26 cellular contexts compared by ENCODE assay signal in genomic region chr19:19123386-19123785, GRCh38. TPM values are rescaled to one million over a fixed set of nuclear protein-coding genes. Genes with fewer than 3 reads are reported as not detected.
DNase-seq lines count a peak whose midpoint lies in the region; ATAC-seq, FAIRE-seq and TF ChIP-seq lines count a peak whose summit lies in the region.
"Had no signal": no experiment of that assay in that cellular context is flagged by ENCODE, and none has a peak within 500 bp of the region (broad histone marks: within the 10 kb centered on the region; RNA-seq: fewer than 3 reads in every experiment).

No MANE protein-coding gene starts in this region.

- POLR2A ChIA-PET in K562 (lab: Yijun Ruan, JAX): no interaction called here

- H3K9me3 ChIP-seq in K562 (replicated peaks; ENCODE audit: control insufficient read depth, insufficient read depth, low read depth, low read length) (no peaks in the 10 kb centered on the region), endodermal cell (ENCODE audit: control insufficient read depth, low read length) (peaks cover 18% of the 10 kb centered on the region), aorta (ENCODE audit: control insufficient read depth, low read length) (no peaks in the 10 kb centered on the region)
- H3K9me3 ChIP-seq: BE2C had no signal

- H3K27ac Mint-ChIP-seq in endodermal cell: no peak overlapping the region
- H3K27ac Mint-ChIP-seq: CD14-positive monocyte; CD4-positive, CD25-positive, alpha-beta regulatory T cell had no signal

- H3K9me1 ChIP-seq in K562 (ENCODE audit: control insufficient read depth, insufficient read depth, low read length): no peaks in the 10 kb centered on the region

- peak; percentile 47 for FAIRE-seq in GM12891 (lab: Jason Lieb, UNC)
- FAIRE-seq in K562 (lab: Jason Lieb, UNC): peak; percentile 52
- FAIRE-seq: A204.1, GM12878, GM19239 had no signal

- no peak for TF ChIP-seq POLR2A in GM12891 (IDR thresholded peaks at IDR 0.05; ENCODE audit: low read depth, low read length)
- no peak for TF ChIP-seq POLR2A in K562 (conservative IDR thresholded peaks at IDR 0.05)

- H3K4me1 ChIP-seq in K562 (replicated peaks in 1 of 2; ENCODE audit: control insufficient read depth in 2 of 2, insufficient read depth in 2 of 2, low read length in 2 of 2): peaks cover 8 to 29% of the 10 kb centered on the region in 2 experiments
- no peaks in the 10 kb centered on the region for H3K4me1 ChIP-seq in endodermal cell (ENCODE audit: control insufficient read depth, insufficient read depth, low read length)
- no peaks in the 10 kb centered on the region for H3K4me1 ChIP-seq in aorta (ENCODE audit: control insufficient read depth in 1 of 2, insufficient read depth in 2 of 2, low read length in 2 of 2)
- H3K4me1 ChIP-seq: BE2C, BLaER1 had no signal

- H3K36me3 ChIP-seq in K562 (ENCODE audit: control insufficient read depth, insufficient read depth, low read length) (peaks cover 48% of the 10 kb centered on the region), endodermal cell (ENCODE audit: control insufficient read depth, insufficient read depth, low read length) (peaks cover 31% of the 10 kb centered on the region), aorta (ENCODE audit: control insufficient read depth in 1 of 2, insufficient read depth in 2 of 2, low read length in 1 of 2) (peaks cover 0 to 3% of the 10 kb centered on the region in 2 donors)

- H3K4me3 Mint-ChIP-seq in endodermal cell: no peak overlapping the region
- H3K4me3 Mint-ChIP-seq: CD14-positive monocyte; CD4-positive, alpha-beta memory T cell; CD4-positive, CD25-positive, alpha-beta regulatory T cell; CD8-positive, alpha-beta memory T cell had no signal

- H3K27me3 ChIP-seq in K562 (ENCODE audit: control insufficient read depth in 2 of 2, insufficient read depth in 2 of 2, low read length in 2 of 2) (no peaks in the 10 kb centered on the region), endodermal cell (ENCODE audit: control insufficient read depth, insufficient read depth, low read length, poor library complexity, severe bottlenecking) (no peaks in the 10 kb centered on the region), aorta (ENCODE audit: control insufficient read depth in 1 of 2, insufficient read depth in 2 of 2, low read length in 1 of 2) (no peaks in the 10 kb centered on the region)
- H3K27me3 ChIP-seq: BE2C, BLaER1 had no signal

- H3K27me3 Mint-ChIP-seq in endodermal cell (ENCODE audit: insufficient read depth): no peaks in the 10 kb centered on the region
- H3K27me3 Mint-ChIP-seq: CD4-positive, alpha-beta memory T cell; CD4-positive, CD25-positive, alpha-beta regulatory T cell; CD8-positive, alpha-beta memory T cell had no signal

- H3K4me3 ChIP-seq in K562: no peak overlapping the region
- H3K4me3 ChIP-seq in endodermal cell (ENCODE audit: low read length): peak overlapping the region; percentile 24
- no peak overlapping the region for H3K4me3 ChIP-seq in aorta (ENCODE audit: low read length in 2 of 2)
- H3K4me3 ChIP-seq: BLaER1, GM12878 had no signal

- H3K79me2 ChIP-seq in K562 (ENCODE audit: control insufficient read depth, insufficient read depth, low read length): no peaks in the 10 kb centered on the region; the same call in 2 of the 3 replicates

- peaks cover 55% of the 10 kb centered on the region for H3K36me3 Mint-ChIP-seq in endodermal cell (ENCODE audit: low read depth)

- in situ Hi-C loops in K562 (cut with MboI): no loop called here

- no peak for TF ChIP-seq EP300 in K562 (IDR thresholded peaks at IDR 0.05; ENCODE audit: low read length)

- DNase-seq in GM12891 (ENCODE audit: insufficient read length, low spot score) (no peak), K562 (ENCODE audit: extremely low read depth in 1 of 4, low spot score in 3 of 4) (no peak), endodermal cell (no peak), aorta (no peak), SKM-1 (lab: John Stamatoyannopoulos, UW; ENCODE audit: unreplicated experiment) (no peak)
- DNase-seq in activated CD4-positive, alpha-beta T cell treated with anti-CD3 and anti-CD28 coated beads for 48 hours: no peak
- DNase-seq: 8988T; ACHN; BE2C; C1 segment of cervical spinal cord; CD4-positive, alpha-beta memory T cell; CD4-positive, CD25-positive, alpha-beta regulatory T cell; CD8-positive, alpha-beta memory T cell; COR-L47; DMS 273 treated with DMSO at 0.1 percent for 48 hours; DMS153; DMS53; DMS79; DND-41; EL; GDM1 had no signal

- BruUV-seq in K562 (replicated peaks; lab: Mats Ljungman, UMichigan): no TSS peak

- CTCF ChIA-PET in K562 (lab: Yijun Ruan, JAX; ENCODE audit: low intra/inter-chr PET ratio): no interaction called here

- H2AFZ ChIP-seq in K562 (ENCODE audit: low read depth, low read length): no peak overlapping the region

- TF ChIP-seq RAD21 in K562 (CRISPR knock-in tag; conservative IDR thresholded peaks at IDR 0.05 in 1 of 2, IDR thresholded peaks at IDR 0.05 in 1 of 2): no peak

- no peak overlapping the region for H3K27ac ChIP-seq in K562 (ENCODE audit: extremely low read depth, low read depth, low read length)
- no peak overlapping the region for H3K27ac ChIP-seq in endodermal cell (ENCODE audit: low read depth, low read length)
- H3K27ac ChIP-seq in aorta (ENCODE audit: low read depth in 1 of 2, low read length in 2 of 2): no peak overlapping the region
- H3K27ac ChIP-seq: BLaER1 had no signal

- H4K20me1 ChIP-seq in K562 (replicated peaks; ENCODE audit: control insufficient read depth, insufficient read depth, low read length): no peaks in the 10 kb centered on the region
- H4K20me1 ChIP-seq: BLaER1 had no signal

- TF ChIP-seq CTCF in K562 (IDR thresholded peaks at IDR 0.05 in 2 of 3, conservative IDR thresholded peaks at IDR 0.05 in 1 of 3; ENCODE audit: insufficient read depth in 2 of 3, low read depth in 1 of 3, low read length in 3 of 3) (no peak), endodermal cell (conservative IDR thresholded peaks at IDR 0.05) (no peak)

- H3K4me2 ChIP-seq in K562 (ENCODE audit: insufficient read depth, low read length): no peak overlapping the region
- H3K4me2 ChIP-seq: BLaER1 had no signal

- peaks cover 25% of the 10 kb centered on the region for H3K9me3 Mint-ChIP-seq in endodermal cell

- H3K9ac ChIP-seq in K562 (ENCODE audit: insufficient read depth in 1 of 2, low read depth in 2 of 2, low read length in 2 of 2): no peak overlapping the region
- no peak overlapping the region for H3K9ac ChIP-seq in endodermal cell (ENCODE audit: extremely low read depth, low read length, poor library complexity, severe bottlenecking)
- H3K9ac ChIP-seq: BLaER1 had no signal

- intact Hi-C loops in K562 (cut with micrococcal nuclease) (no loop called here), aorta (cut with DNase I) (no loop called here)

- ATAC-seq in K562 (no peak), aorta (ENCODE audit: low FRiP score) (no peak)
- ATAC-seq: GM12878 had no signal

- no peaks in the 10 kb centered on the region for H3K4me1 Mint-ChIP-seq in endodermal cell
- H3K4me1 Mint-ChIP-seq: CD8-positive, alpha-beta memory T cell had no signal

RNA-seq across cellular contexts. Expression of gene TMEM161A, which starts 14.9 kb away (rescaled TPM):
- 14.2 TPM for polyA plus RNA-seq in GM12891 (2012; ENCODE audit: low read depth, missing spikeins)
- total RNA-seq in K562 (2011; cell fraction: chromatin; rRNA removed; ENCODE audit: low replicate concordance): 61.8 and 208 TPM in 2 replicates
- 275 and 276 TPM in 2 replicates for total RNA-seq in K562 (2011; cell fraction: nucleolus; rRNA removed)
- total RNA-seq in K562 (2011; cell fraction: nucleoplasm; rRNA removed): 120 and 154 TPM in 2 replicates
- total RNA-seq in K562 (2014; rRNA removed): 77.2 and 105 TPM in 2 replicates
- total RNA-seq in K562 (2014; rRNA removed; fragmentation: Illumina TruSeq; extraction: Trizol): 15.4 and 24.5 TPM in 2 replicates
- total RNA-seq in K562 (2015; rRNA removed; fragmentation: Illumina TruSeq; extraction: Trizol): 33.8 and 38.9 TPM in 2 replicates
- 76.7 and 81.2 TPM in 2 replicates for total RNA-seq in K562 (2021)
- polyA plus RNA-seq in K562 (2011; rRNA removed): 42.5 and 66.4 TPM in 2 replicates
- polyA plus RNA-seq in K562 (2011; cell fraction: cytosol; rRNA removed): 82.2 and 238 TPM in 2 replicates
- 177 and 332 TPM in 2 replicates for polyA plus RNA-seq in K562 (2011; cell fraction: nucleus; rRNA removed)
- 45.4 and 63.2 TPM in 2 replicates for polyA plus RNA-seq in K562 (2012)
- polyA plus RNA-seq in K562 (2014; fragmentation: Illumina TruSeq; extraction: Trizol): 29.2 and 68.5 TPM in 2 replicates
- polyA plus RNA-seq in K562 (2014; fragmentation: Nextera tagmentation; extraction: Ambion mirVana): 1 to 10 TPM in 1 of 2 experiments, under 1 TPM in 1; 0.63 to 4.7 TPM
- 92.3 and 98.4 TPM in 2 replicates for polyA plus RNA-seq in K562 (2014; rRNA removed)
- polyA minus RNA-seq in K562 (2011; rRNA and poly(A)+ RNA removed): 35.9 and 53.2 TPM in 2 replicates
- polyA minus RNA-seq in K562 (2011; cell fraction: cytosol; rRNA and poly(A)+ RNA removed): 52.1 and 59.5 TPM in 2 replicates
- 89.7 and 90.0 TPM in 2 replicates for polyA minus RNA-seq in K562 (2011; cell fraction: nucleus; rRNA and poly(A)+ RNA removed)
- 10 to 100 TPM; 56.1 to 66.6 TPM for total RNA-seq in endodermal cell
- 40.4 TPM for polyA plus RNA-seq in endodermal cell (2013, experiment 1 of 2)
- 37.8 TPM for polyA plus RNA-seq in endodermal cell (2013, experiment 2 of 2)
- 10 to 100 TPM; 11.6 to 18.1 TPM for total RNA-seq in aorta
- polyA plus RNA-seq in aorta: 10 to 100 TPM in 1 of 2 donors, 1 to 10 TPM in 1; 7.6 to 53.3 TPM

RNA-seq across cellular contexts. Expression of gene MEF2B, which starts 46.7 kb away (rescaled TPM):
- polyA plus RNA-seq in GM12891 (2012; ENCODE audit: low read depth, missing spikeins): 64.8 TPM
- total RNA-seq in K562 (2011; cell fraction: chromatin; rRNA removed; ENCODE audit: low replicate concordance): 1.4 TPM in 1 of 2 replicates, not detected in the other
- 1.2 and 1.7 TPM in 2 replicates for total RNA-seq in K562 (2011; cell fraction: nucleolus; rRNA removed)
- total RNA-seq in K562 (2011; cell fraction: nucleoplasm; rRNA removed): 1.4 and 1.8 TPM in 2 replicates
- total RNA-seq in K562 (2014; rRNA removed) (0.16 and 0.77 TPM in 2 replicates), K562 (2014; rRNA removed; fragmentation: Illumina TruSeq; extraction: Trizol) (not detected in 2 replicates), K562 (2015; rRNA removed; fragmentation: Illumina TruSeq; extraction: Trizol) (0.14 and 0.23 TPM in 2 replicates), K562 (2021) (0.72 and 1.9 TPM in 2 replicates), endodermal cell (1 to 10 TPM; 1.2 to 1.6 TPM), aorta (1 to 10 TPM; 1.6 to 2.4 TPM)
- polyA plus RNA-seq in K562 (2011; rRNA removed) (0.15 and 0.26 TPM in 2 replicates), K562 (2014; fragmentation: Illumina TruSeq; extraction: Trizol) (0.65 and 1.0 TPM in 2 replicates), K562 (2014; fragmentation: Nextera tagmentation; extraction: Ambion mirVana) (not detected), K562 (2014; rRNA removed) (0.46 and 1.1 TPM in 2 replicates), aorta (1 to 10 TPM in 1 of 2 donors, not detected in 1; 1.8 TPM)
- 0.12 and 0.25 TPM in 2 replicates for polyA plus RNA-seq in K562 (2011; cell fraction: cytosol; rRNA removed)
- polyA plus RNA-seq in K562 (2011; cell fraction: nucleus; rRNA removed): 1.1 and 1.8 TPM in 2 replicates
- polyA plus RNA-seq in K562 (2012): 0.14 and 7.0 TPM in 2 replicates
- polyA minus RNA-seq in K562 (2011; rRNA and poly(A)+ RNA removed): not detected in 2 replicates
- not detected in 2 replicates for polyA minus RNA-seq in K562 (2011; cell fraction: cytosol; rRNA and poly(A)+ RNA removed)
- 0.27 and 0.89 TPM in 2 replicates for polyA minus RNA-seq in K562 (2011; cell fraction: nucleus; rRNA and poly(A)+ RNA removed)
- polyA plus RNA-seq in endodermal cell (2013, experiment 1 of 2): 0.64 TPM
- 0.99 TPM for polyA plus RNA-seq in endodermal cell (2013, experiment 2 of 2)
- polyA plus RNA-seq: CD8-positive, alpha-beta memory T cell had no signal

RNA-seq across cellular contexts. Expression of gene SLC25A42, which starts 59.6 kb away (rescaled TPM):
- polyA plus RNA-seq in GM12891 (2012; ENCODE audit: low read depth, missing spikeins): 8.0 TPM
- total RNA-seq in K562 (2011; cell fraction: chromatin; rRNA removed; ENCODE audit: low replicate concordance): 32.0 and 85.4 TPM in 2 replicates
- 50.1 and 57.7 TPM in 2 replicates for total RNA-seq in K562 (2011; cell fraction: nucleolus; rRNA removed)
- total RNA-seq in K562 (2011; cell fraction: nucleoplasm; rRNA removed): 45.2 and 57.4 TPM in 2 replicates
- total RNA-seq in K562 (2014; rRNA removed) (14.1 and 15.1 TPM in 2 replicates), K562 (2014; rRNA removed; fragmentation: Illumina TruSeq; extraction: Trizol) (7.9 and 10.5 TPM in 2 replicates), K562 (2015; rRNA removed; fragmentation: Illumina TruSeq; extraction: Trizol) (8.7 and 9.9 TPM in 2 replicates), K562 (2021) (30.2 and 32.2 TPM in 2 replicates), endodermal cell (1 to 10 TPM; 6.6 to 7.2 TPM), aorta (10 to 100 TPM in 1 of 2 donors, 1 to 10 TPM in 1; 9.4 to 10.3 TPM)
- polyA plus RNA-seq in K562 (2011; rRNA removed) (17.0 and 19.4 TPM in 2 replicates), K562 (2014; fragmentation: Illumina TruSeq; extraction: Trizol) (16.4 and 23.3 TPM in 2 replicates), K562 (2014; fragmentation: Nextera tagmentation; extraction: Ambion mirVana) (1 to 10 TPM in 1 of 2 experiments, under 1 TPM in 1; 0.59 to 2.0 TPM), K562 (2014; rRNA removed) (24.7 and 25.5 TPM in 2 replicates), aorta (10 to 100 TPM in 1 of 2 donors, 1 to 10 TPM in 1; 3.8 to 12.5 TPM)
- polyA plus RNA-seq in K562 (2011; cell fraction: cytosol; rRNA removed): 21.5 and 36.4 TPM in 2 replicates
- 66.0 and 91.7 TPM in 2 replicates for polyA plus RNA-seq in K562 (2011; cell fraction: nucleus; rRNA removed)
- 17.8 and 23.7 TPM in 2 replicates for polyA plus RNA-seq in K562 (2012)
- polyA minus RNA-seq in K562 (2011; rRNA and poly(A)+ RNA removed): 6.5 and 10.2 TPM in 2 replicates
- 11.4 and 14.1 TPM in 2 replicates for polyA minus RNA-seq in K562 (2011; cell fraction: cytosol; rRNA and poly(A)+ RNA removed)
- polyA minus RNA-seq in K562 (2011; cell fraction: nucleus; rRNA and poly(A)+ RNA removed): 13.1 and 13.3 TPM in 2 replicates
- polyA plus RNA-seq in endodermal cell (2013, experiment 1 of 2): 7.0 TPM
- 7.3 TPM for polyA plus RNA-seq in endodermal cell (2013, experiment 2 of 2)
